1 cellular context compared by ENCODE assay signal in genomic region chr3:12840591-12841084, GRCh38.
TF ChIP-seq lines count a peak whose summit lies in the region.

No MANE protein-coding gene starts in this region.

TF ChIP-seq in H1, 55 proteins besides CTCF, POLR2A, EP300 and RAD21:
- no peak for TF ChIP-seq BRCA1 (IDR thresholded peaks at IDR 0.05; ENCODE audit: low read depth, low read length)
- TF ChIP-seq POLR2AphosphoS5 (IDR thresholded peaks at IDR 0.05; ENCODE audit: low read depth, low read length) = peak; percentile 51; the same call in 1 of the 2 replicates
